In the genomic region with DNA sequence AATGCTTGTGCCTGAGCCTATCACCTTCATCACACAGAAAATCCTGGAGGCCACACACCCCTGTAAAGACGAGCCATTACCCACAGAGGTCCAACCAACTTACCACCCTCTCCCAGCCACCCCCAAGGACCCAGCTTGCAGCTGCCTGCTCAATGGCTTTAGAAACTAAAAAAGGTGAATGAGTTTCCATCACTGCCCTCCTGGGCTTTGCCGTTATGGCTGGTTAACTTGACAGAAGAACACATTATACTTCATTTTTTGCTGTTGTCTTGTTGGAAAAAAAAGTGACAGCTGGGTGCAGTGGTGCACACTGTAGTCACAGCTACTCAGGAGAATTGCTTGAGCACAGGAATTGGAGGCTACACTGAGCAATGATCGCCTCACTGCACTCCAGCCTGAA, we compare ENCODE assay signal across 26 cellular contexts. TPM values are rescaled to one million over a fixed set of nuclear protein-coding genes. Genes with fewer than 3 reads are reported as not detected.
DNase-seq lines count a peak whose midpoint lies in the region; ATAC-seq and TF ChIP-seq lines count a peak whose summit lies in the region.
"Had no signal": no experiment of that assay in that cellular context is flagged by ENCODE, and none has a peak within 500 bp of the region (broad histone marks: within the 10 kb centered on the region; RNA-seq: fewer than 3 reads in every experiment).

No MANE protein-coding gene starts in this region.

- H3K4me1 ChIP-seq in left ventricle myocardium inferior, result no peaks in the 10 kb centered on the region

- no peak for ATAC-seq in activated naive CD4-positive, alpha-beta T cell treated with anti-CD3 and anti-CD28 coated beads, Interleukin-2, amount 50 U/mL, for 72 hours
- ATAC-seq: GM23338 had no signal

- H3K27ac ChIP-seq in left ventricle myocardium inferior (replicated peaks), result no peak overlapping the region
- H3K27ac ChIP-seq: SK-N-MC had no signal

- H3K4me3 Mint-ChIP-seq in brain, result no peak overlapping the region
- H3K4me3 Mint-ChIP-seq: CD4-positive, alpha-beta T cell; GM23338; H9; HFFc6 had no signal

- DNase-seq in NCI-H187 (lab: John Stamatoyannopoulos, UW), result peak; percentile 25 to 26
- DNase-seq in NCI-H187 treated with DMSO at 0.1 percent for 48 hours (lab: John Stamatoyannopoulos, UW), result no peak
- DNase-seq in NCI-H2171 (lab: John Stamatoyannopoulos, UW), result peak; percentile 44
- DNase-seq in activated naive CD4-positive, alpha-beta T cell treated with anti-CD3 and anti-CD28 coated beads, Interleukin-2, amount 50 U/mL, for 72 hours (ENCODE audit: low spot score in 2 of 2), result no peak
- DNase-seq in left ventricle myocardium inferior, result no peak
- no peak for DNase-seq in T-helper 1 cell
- DNase-seq: 8988T; ACHN; CD4-positive, alpha-beta T cell; H9; HFFc6; IMR-90; KG1; MM.1S; NCI-H1048; NCI-H1436; NCI-H1930; NCI-H2107; NCI-H2227 treated with DMSO at 0.1 percent for 48 hours; NCI-H526 treated with DMSO at 0.1 percent for 48 hours; OCI-M1; SIG-M5 had no signal

- intact Hi-C loops in left ventricle myocardium inferior (cut with micrococcal nuclease), result no loop called here

- no peak for TF ChIP-seq CTCF in brain (conservative IDR thresholded peaks at IDR 0.05)
- no peak for TF ChIP-seq CTCF in left ventricle myocardium inferior (IDR thresholded peaks at IDR 0.05; ENCODE audit: borderline replicate concordance)

- peaks cover 18% of the 10 kb centered on the region for H3K36me3 Mint-ChIP-seq in brain
- no peaks in the 10 kb centered on the region for H3K36me3 Mint-ChIP-seq in activated naive CD4-positive, alpha-beta T cell treated with anti-CD3 and anti-CD28 coated beads, Interleukin-2, amount 50 U/mL, for 72 hours

- H3K27me3 Mint-ChIP-seq in brain, result peaks cover 16% of the 10 kb centered on the region

- H3K9me3 Mint-ChIP-seq in brain, result peaks cover 0 to 11% (median 3%) of the 10 kb centered on the region in 5 experiments
- no peaks in the 10 kb centered on the region for H3K9me3 Mint-ChIP-seq in activated naive CD4-positive, alpha-beta T cell treated with anti-CD3 and anti-CD28 coated beads, Interleukin-2, amount 50 U/mL, for 72 hours
- H3K9me3 Mint-ChIP-seq: H9 had no signal

- peaks cover 27% of the 10 kb centered on the region for H3K27me3 ChIP-seq in left ventricle myocardium inferior (ENCODE audit: low read depth)

- no peaks in the 10 kb centered on the region for H3K36me3 ChIP-seq in left ventricle myocardium inferior

- H3K4me1 Mint-ChIP-seq in brain, result peaks cover 48% of the 10 kb centered on the region
- H3K4me1 Mint-ChIP-seq: GM23338 had no signal

- H3K9me3 ChIP-seq in left ventricle myocardium inferior (replicated peaks), result no peaks in the 10 kb centered on the region

- H3K4me3 ChIP-seq in left ventricle myocardium inferior, result no peak overlapping the region
- H3K4me3 ChIP-seq: GM23338, SK-N-MC had no signal

- H3K27ac Mint-ChIP-seq in brain, result peak overlapping the region in 3 of 5 experiments; percentile 37 to 77 (median 72)
- no peak overlapping the region for H3K27ac Mint-ChIP-seq in activated naive CD4-positive, alpha-beta T cell treated with anti-CD3 and anti-CD28 coated beads, Interleukin-2, amount 50 U/mL, for 72 hours
- H3K27ac Mint-ChIP-seq: CD4-positive, alpha-beta T cell; GM23338; H9; HFFc6 had no signal

RNA-seq across cellular contexts. Expression of a gene that starts 17.4 kb away (rescaled TPM):
- 12.8 TPM for polyA plus RNA-seq in brain (ENCODE audit: insufficient read depth, low read depth, low replicate concordance)
- total RNA-seq in activated naive CD4-positive, alpha-beta T cell treated with anti-CD3 and anti-CD28 coated beads, Interleukin-2, amount 50 U/mL, for 72 hours, result 10 to 100 TPM in 1 of 2 donors, 1 to 10 TPM in 1; 9.3 to 11.4 TPM
- total RNA-seq in left ventricle myocardium inferior, result 46.5 TPM

RNA-seq across cellular contexts. Expression of a gene that starts 50.5 kb away (rescaled TPM):
- 28.8 TPM for polyA plus RNA-seq in brain (ENCODE audit: insufficient read depth, low read depth, low replicate concordance)
- total RNA-seq in activated naive CD4-positive, alpha-beta T cell treated with anti-CD3 and anti-CD28 coated beads, Interleukin-2, amount 50 U/mL, for 72 hours, result 10 to 100 TPM; 55.2 to 59.0 TPM
- 52.5 TPM for total RNA-seq in left ventricle myocardium inferior

RNA-seq across cellular contexts. Expression of a gene that starts 57.4 kb away (rescaled TPM):
- 4.9 TPM for polyA plus RNA-seq in brain (ENCODE audit: insufficient read depth, low read depth, low replicate concordance)
- 10 to 100 TPM; 18.8 to 27.5 TPM for total RNA-seq in activated naive CD4-positive, alpha-beta T cell treated with anti-CD3 and anti-CD28 coated beads, Interleukin-2, amount 50 U/mL, for 72 hours
- total RNA-seq in left ventricle myocardium inferior, result 6.1 TPM
- total RNA-seq: G401 had no signal

Comparison
In these comparisons a context has a peak if more than half of its experiments do, and no peak if none do; other contexts are left out.
1. DNase-seq: peak in NCI-H187 (2 of 2) and NCI-H2171 (single experiment); none in NCI-H187 treated with DMSO at 0.1 percent for 48 hours (single experiment), activated naive CD4-positive, alpha-beta T cell treated with anti-CD3 and anti-CD28 coated beads, Interleukin-2, amount 50 U/mL, for 72 hours (0 of 2), left ventricle myocardium inferior (single experiment) and T-helper 1 cell (0 of 5).
2. H3K27ac Mint-ChIP-seq: peak in brain (3 of 5); none in activated naive CD4-positive, alpha-beta T cell treated with anti-CD3 and anti-CD28 coated beads, Interleukin-2, amount 50 U/mL, for 72 hours (0 of 2).